ENCODE assay signal across 8 cellular contexts in genomic region chr21:26170471-26171309, GRCh38. TPM values are rescaled to one million over a fixed set of nuclear protein-coding genes. Genes with fewer than 3 reads are reported as not detected.
DNase-seq lines count a peak whose midpoint lies in the region; TF ChIP-seq lines count a peak whose summit lies in the region.

APP (minus strand) TSS chr21:26170770; CDS start chr21:26170620, 150 bp downstream.

- in situ Hi-C loops in astrocyte of the cerebellum (cut with HindIII; ENCODE audit: low sequenced_read_pairs), result no loop called here

- no peaks in the 10 kb centered on the region for H3K9me3 Mint-ChIP-seq in HFFc6
- no peaks in the 10 kb centered on the region for H3K9me3 Mint-ChIP-seq in T-helper 2 cell treated with Interferon-gamma antibody and Interleukin-4, amounts not matched to agents 5 μg/mL and 100 μg/mL, for 36 hours

- H3K36me3 ChIP-seq in hepatocyte (replicated peaks; ENCODE audit: insufficient read depth, low read depth), result no peaks in the 10 kb centered on the region

- H3K4me3 ChIP-seq in GM12865 (ENCODE audit: low read depth, low read length) (peak within 1 kb of the TSS; percentile 85), astrocyte of the cerebellum (ENCODE audit: low read depth, low read length) (peak within 1 kb of the TSS; percentile 92), hepatocyte (peak within 1 kb of the TSS; percentile 99), retinal pigment epithelial cell (ENCODE audit: low read length) (peak within 1 kb of the TSS; percentile 90)

- peak within 1 kb of the TSS; percentile 92 for H3K27ac ChIP-seq in hepatocyte

- H3K27me3 ChIP-seq in hepatocyte, result no peaks in the 10 kb centered on the region

- peak within 1 kb of the TSS; percentile 95 for H2AFZ ChIP-seq in hepatocyte

- H3K4me2 ChIP-seq in hepatocyte, result peak within 1 kb of the TSS; percentile 83

- peaks cover 44% of the 10 kb centered on the region for H3K4me1 Mint-ChIP-seq in HFFc6 (ENCODE audit: low read depth)
- H3K4me1 Mint-ChIP-seq in T-helper 2 cell treated with Interferon-gamma antibody and Interleukin-4, amounts not matched to agents 5 μg/mL and 100 μg/mL, for 36 hours (ENCODE audit: low read depth), result peaks cover 18% of the 10 kb centered on the region

- H3K9me2 ChIP-seq in hepatocyte (replicated peaks; ENCODE audit: insufficient read depth), result no peaks in the 10 kb centered on the region

- peaks cover 6% of the 10 kb centered on the region for H3K36me3 Mint-ChIP-seq in HFFc6 (ENCODE audit: low read depth)
- H3K36me3 Mint-ChIP-seq in T-helper 2 cell treated with Interferon-gamma antibody and Interleukin-4, amounts not matched to agents 5 μg/mL and 100 μg/mL, for 36 hours (ENCODE audit: low read depth), result peaks cover 3% of the 10 kb centered on the region

- peaks cover 10% of the 10 kb centered on the region for H4K20me1 ChIP-seq in hepatocyte (ENCODE audit: insufficient read depth, poor library complexity, severe bottlenecking)

- DNase-seq in GM12865 (ENCODE audit: low read depth) (peak; percentile 89), HFFc6 (peak; percentile 64), NCI-H1092 treated with DMSO at 0.1 percent for 48 hours (lab: John Stamatoyannopoulos, UW) (peak; percentile 85), astrocyte of the cerebellum (ENCODE audit: low read depth) (peak; percentile 37), hepatocyte (ENCODE audit: low spot score) (peak; percentile 92), retinal pigment epithelial cell (ENCODE audit: low read depth) (no peak), OCI-M2 (lab: John Stamatoyannopoulos, UW; ENCODE audit: unreplicated experiment) (no peak)
- peak; percentile 89 for DNase-seq in T-helper 2 cell treated with Interferon-gamma antibody and Interleukin-4, amounts not matched to agents 5 μg/mL and 100 μg/mL, for 36 hours (ENCODE audit: low spot score)

- TF ChIP-seq CTCF in GM12865 (IDR thresholded peaks at IDR 0.05; ENCODE audit: insufficient read depth, low read depth, low read length, missing control alignments) (peak; percentile 82), HFFc6 (IDR thresholded peaks at IDR 0.05) (peak; percentile 99), astrocyte of the cerebellum (IDR thresholded peaks at IDR 0.05; ENCODE audit: low read depth, low read length, missing control alignments) (peak; percentile 60), hepatocyte (IDR thresholded peaks at IDR 0.05; ENCODE audit: poor library complexity) (peak; percentile 77), retinal pigment epithelial cell (conservative IDR thresholded peaks at IDR 0.05; ENCODE audit: low read depth, low read length) (peak; percentile 61)

- peaks cover 30% of the 10 kb centered on the region for H3K4me1 ChIP-seq in hepatocyte (ENCODE audit: insufficient read depth)

- WGBS in hepatocyte (ENCODE audit: low lambda C conversion rate, missing lambda C conversion rate), result 1% methylated on average over 59 of the region's 88 CpGs

- H3K79me2 ChIP-seq in hepatocyte, result peaks cover 45% of the 10 kb centered on the region

- H3K27ac Mint-ChIP-seq in HFFc6, result peak within 1 kb of the TSS; percentile 91
- peak within 1 kb of the TSS; percentile 88 for H3K27ac Mint-ChIP-seq in T-helper 2 cell treated with Interferon-gamma antibody and Interleukin-4, amounts not matched to agents 5 μg/mL and 100 μg/mL, for 36 hours

- H3K4me3 Mint-ChIP-seq in HFFc6, result peak within 1 kb of the TSS; percentile 99
- H3K4me3 Mint-ChIP-seq in T-helper 2 cell treated with Interferon-gamma antibody and Interleukin-4, amounts not matched to agents 5 μg/mL and 100 μg/mL, for 36 hours, result peak within 1 kb of the TSS; percentile 93

- H3K27me3 Mint-ChIP-seq in HFFc6 (ENCODE audit: insufficient read depth), result peaks cover 3% of the 10 kb centered on the region
- no peaks in the 10 kb centered on the region for H3K27me3 Mint-ChIP-seq in T-helper 2 cell treated with Interferon-gamma antibody and Interleukin-4, amounts not matched to agents 5 μg/mL and 100 μg/mL, for 36 hours (ENCODE audit: low read depth)

- no peaks in the 10 kb centered on the region for H3K9me3 ChIP-seq in hepatocyte (ENCODE audit: low read depth)

RNA-seq across cellular contexts. Expression of gene APP, which starts in this region (rescaled TPM):
- 100 to 1,000 TPM; 396 to 438 (median 425) TPM for total RNA-seq in HFFc6 (2021; fragmentation: NEBNext Ultra II Directional; extraction: Animal tissue kit (Norgen Biotek cat#: 25700))
- total RNA-seq in hepatocyte, result 288 and 316 TPM in 2 replicates
- 46.4 and 55.7 TPM in 2 replicates for polyA plus RNA-seq in hepatocyte

Comparison
In these comparisons a context has a peak if more than half of its experiments do, and no peak if none do; other contexts are left out.
1. DNase-seq: peak in GM12865 (single experiment), HFFc6 (single experiment), NCI-H1092 treated with DMSO at 0.1 percent for 48 hours (single experiment), T-helper 2 cell treated with Interferon-gamma antibody and Interleukin-4, amounts not matched to agents 5 μg/mL and 100 μg/mL, for 36 hours (single experiment), astrocyte of the cerebellum (single experiment) and hepatocyte (single experiment); none in retinal pigment epithelial cell (single experiment) and OCI-M2 (single experiment).
2. Peak in every context shown above with its lines, with median percentiles within 50 percentile points of each other: H3K4me3 ChIP-seq and CTCF ChIP-seq.